In genomic region chr7:80942261-80943041, GRCh38 we compare ENCODE assay signal across 8 cellular contexts. TPM values are rescaled to one million over a fixed set of nuclear protein-coding genes. Genes with fewer than 3 reads are reported as not detected.
DNase-seq lines count a peak whose midpoint lies in the region; ATAC-seq and TF ChIP-seq lines count a peak whose summit lies in the region.

No MANE protein-coding gene starts in this region.

- no peak overlapping the region for H3K4me3 ChIP-seq in upper lobe of right lung

- H3K4me1 ChIP-seq in upper lobe of right lung, result peaks cover 25% of the 10 kb centered on the region

- DNase-seq in HS-27A (ENCODE audit: low read depth), result peak; percentile 99
- peak; percentile 87 to 97 for DNase-seq in T47D (ENCODE audit: low read depth in 1 of 2, low spot score in 1 of 2)
- DNase-seq in kidney tubule cell (ENCODE audit: low spot score), result peak; percentile 100
- DNase-seq in upper lobe of right lung, result no peak

- H3K9me3 ChIP-seq in upper lobe of right lung, result no peaks in the 10 kb centered on the region

- H3K27me3 ChIP-seq in upper lobe of right lung, result no peaks in the 10 kb centered on the region

- H3K27ac ChIP-seq in upper lobe of right lung, result peak overlapping the region; percentile 38

- TF ChIP-seq CTCF in upper lobe of right lung (IDR thresholded peaks at IDR 0.05), result no peak

- ATAC-seq in upper lobe of right lung, result peak; percentile 96
- no peak for ATAC-seq in HG03025 (IDR thresholded peaks at IDR 0.05; ENCODE audit: low FRiP score, unreplicated experiment)
- ATAC-seq in HG03045 (IDR thresholded peaks at IDR 0.05; ENCODE audit: unreplicated experiment), result no peak
- ATAC-seq in GM21528 (IDR thresholded peaks at IDR 0.05; ENCODE audit: low FRiP score, unreplicated experiment), result no peak
- no peak for ATAC-seq in HG02759 (IDR thresholded peaks at IDR 0.05; ENCODE audit: unreplicated experiment)

- intact Hi-C loops in upper lobe of right lung (cut with DNase I), result no loop called here

- in situ Hi-C loops in T47D (cut with HindIII; ENCODE audit: low pct_unique_long_range_greater_than_20kb, low sequenced_read_pairs), result no loop called here

- H3K36me3 ChIP-seq in upper lobe of right lung, result no peaks in the 10 kb centered on the region

RNA-seq across cellular contexts. Expression of gene SEMA3C, which starts 23.6 kb away (rescaled TPM):
- total RNA-seq in upper lobe of right lung, result 37.2 TPM
